10 cellular contexts compared by ENCODE assay signal in genomic region chr2:127174176-127174575, GRCh38. TPM values are rescaled to one million over a fixed set of nuclear protein-coding genes. Genes with fewer than 3 reads are reported as not detected.
DNase-seq lines count a peak whose midpoint lies in the region; ATAC-seq and TF ChIP-seq lines count a peak whose summit lies in the region.
"Had no signal": no experiment of that assay in that cellular context is flagged by ENCODE, and none has a peak within 500 bp of the region (broad histone marks: within the 10 kb centered on the region; RNA-seq: fewer than 3 reads in every experiment).

No MANE protein-coding gene starts in this region.

- H3K36me3 ChIP-seq in Caco-2 (ENCODE audit: control insufficient read depth, insufficient read depth, low read length) (no peaks in the 10 kb centered on the region), endodermal cell (ENCODE audit: control insufficient read depth, insufficient read depth, low read length) (no peaks in the 10 kb centered on the region), osteoblast (ENCODE audit: insufficient read depth, low read length) (no peaks in the 10 kb centered on the region)

- no peaks in the 10 kb centered on the region for H3K36me3 Mint-ChIP-seq in Caco-2 (ENCODE audit: insufficient read depth, unreplicated experiment)
- H3K36me3 Mint-ChIP-seq in endodermal cell (ENCODE audit: low read depth): no peaks in the 10 kb centered on the region

- H3K9me3 ChIP-seq in Caco-2 (no peaks in the 10 kb centered on the region), endodermal cell (ENCODE audit: control insufficient read depth, low read length) (peaks cover 3% of the 10 kb centered on the region), osteoblast (ENCODE audit: low read depth, low read length) (no peaks in the 10 kb centered on the region)

- no peak overlapping the region for H3K9ac ChIP-seq in endodermal cell (ENCODE audit: extremely low read depth, low read length, poor library complexity, severe bottlenecking)

- BruUV-seq in Caco-2 (replicated peaks; lab: Mats Ljungman, UMichigan): no TSS peak

- H3K27ac ChIP-seq in endodermal cell (ENCODE audit: low read depth, low read length) (no peak overlapping the region), osteoblast (ENCODE audit: low read depth, low read length) (peak overlapping the region; percentile 76)

- H2AFZ ChIP-seq in osteoblast (ENCODE audit: low read length): no peak overlapping the region

- H3K79me2 ChIP-seq in osteoblast (ENCODE audit: insufficient read depth, low read length): no peaks in the 10 kb centered on the region

- no peaks in the 10 kb centered on the region for H3K9me3 Mint-ChIP-seq in Caco-2 (ENCODE audit: unreplicated experiment)
- H3K9me3 Mint-ChIP-seq in endodermal cell: peaks cover 4% of the 10 kb centered on the region

- no peak overlapping the region for H3K4me3 Mint-ChIP-seq in Caco-2 (ENCODE audit: unreplicated experiment)
- no peak overlapping the region for H3K4me3 Mint-ChIP-seq in endodermal cell

- H3K27me3 Mint-ChIP-seq in Caco-2 (ENCODE audit: insufficient read depth, unreplicated experiment) (no peaks in the 10 kb centered on the region), endodermal cell (ENCODE audit: insufficient read depth) (no peaks in the 10 kb centered on the region)

- peaks cover 20% of the 10 kb centered on the region for H3K4me1 ChIP-seq in Caco-2
- no peaks in the 10 kb centered on the region for H3K4me1 ChIP-seq in endodermal cell (ENCODE audit: control insufficient read depth, insufficient read depth, low read length)
- peaks cover 39% of the 10 kb centered on the region for H3K4me1 ChIP-seq in osteoblast (ENCODE audit: insufficient read depth, low read length)

- H3K4me2 ChIP-seq in osteoblast (ENCODE audit: insufficient read depth, low read length): no peak overlapping the region

- POLR2A ChIA-PET in Caco-2 (lab: Charles Lee): no interaction called here

- ATAC-seq in HG03432 (IDR thresholded peaks at IDR 0.05; ENCODE audit: unreplicated experiment) (no peak), GM21423 (IDR thresholded peaks at IDR 0.05; ENCODE audit: unreplicated experiment) (no peak)

- H3K4me3 ChIP-seq in Caco-2 (ENCODE audit: low read depth, low read length) (no peak overlapping the region), endodermal cell (ENCODE audit: low read length) (no peak overlapping the region), osteoblast (ENCODE audit: insufficient read depth, low read length) (no peak overlapping the region)

- DNase-seq in Caco-2 (peak; percentile 64 to 68), LHCN-M2 (ENCODE audit: low read depth) (peak; percentile 35), endodermal cell (peak; percentile 67), osteoblast (ENCODE audit: insufficient read length, low spot score, missing footprints) (no peak), NCI-H2227 (lab: John Stamatoyannopoulos, UW; ENCODE audit: unreplicated experiment) (no peak)
- no peak for DNase-seq in activated CD4-positive, alpha-beta T cell treated with anti-CD3 and anti-CD28 coated beads for 48 hours
- DNase-seq: activated CD8-positive, alpha-beta memory T cell treated with anti-CD3 and anti-CD28 coated beads, Interleukin-2, amount 50 U/mL, for 4 hours; hippocampal formation had no signal

- H3K27ac Mint-ChIP-seq in Caco-2 (ENCODE audit: unreplicated experiment) (no peak overlapping the region), endodermal cell (no peak overlapping the region)

- H4K20me1 ChIP-seq in osteoblast (ENCODE audit: insufficient read depth, low read length): no peaks in the 10 kb centered on the region

- H3K4me1 Mint-ChIP-seq in Caco-2 (ENCODE audit: low read depth, unreplicated experiment) (peaks cover 25% of the 10 kb centered on the region), endodermal cell (peaks cover 4% of the 10 kb centered on the region)

- peak; percentile 60 to 64 for TF ChIP-seq CTCF in Caco-2 (IDR thresholded peaks at IDR 0.05; ENCODE audit: insufficient read depth in 1 of 2, low read depth in 1 of 2, low read length in 1 of 2, severe bottlenecking in 1 of 2, unreplicated experiment in 1 of 2)
- TF ChIP-seq CTCF in endodermal cell (conservative IDR thresholded peaks at IDR 0.05): peak; percentile 71
- peak; percentile 24 for TF ChIP-seq CTCF in osteoblast (IDR thresholded peaks at IDR 0.05; ENCODE audit: extremely low read depth, low read depth, low read length)

- 79 to 80% methylated on average over 3 to 6 of the region's 6 CpGs for WGBS in endodermal cell (ENCODE audit: insufficient coverage in 1 of 2, insufficient read length in 1 of 2), 2 experiments

- CTCF ChIA-PET in Caco-2 (lab: Charles Lee): interaction anchor here (2.0 kb wide), 1 partner anchor 106 kb away, joined by 12 read pairs; no protein-coding TSS in a partner anchor

- H3K27me3 ChIP-seq in Caco-2 (replicated peaks; ENCODE audit: control insufficient read depth, insufficient read depth, low read length): no peaks in the 10 kb centered on the region
- no peaks in the 10 kb centered on the region for H3K27me3 ChIP-seq in endodermal cell (ENCODE audit: control insufficient read depth, insufficient read depth, low read length, poor library complexity, severe bottlenecking)
- no peaks in the 10 kb centered on the region for H3K27me3 ChIP-seq in osteoblast (ENCODE audit: insufficient read depth, low read length)

- intact Hi-C loops in Caco-2 (cut with micrococcal nuclease; ENCODE audit: unreplicated experiment): loop anchor here (1.0 kb wide), 1 partner anchor 106 kb away; no protein-coding TSS in a partner anchor

RNA-seq across cellular contexts. Expression of gene CYP27C1, which starts 45.9 kb away (rescaled TPM):
- total RNA-seq in Caco-2 (2022): 0.11 TPM in 1 of 2 replicates, not detected in the other
- total RNA-seq in LHCN-M2 (2014; rRNA removed): 0.32 and 0.63 TPM in 2 replicates
- polyA plus RNA-seq in LHCN-M2 (2012): 1.7 TPM
- total RNA-seq in endodermal cell: 1 to 10 TPM; 4.4 to 4.9 TPM
- polyA plus RNA-seq in endodermal cell (2013, experiment 1 of 2): 4.0 TPM
- polyA plus RNA-seq in endodermal cell (2013, experiment 2 of 2): 4.0 TPM
- 2.2 and 2.4 TPM in 2 replicates for total RNA-seq in osteoblast

Comparison
In these comparisons a context has a peak if more than half of its experiments do, and no peak if none do; other contexts are left out.
1. DNase-seq: peak in Caco-2 (2 of 2), LHCN-M2 (single experiment) and endodermal cell (single experiment); none in osteoblast (single experiment), activated CD4-positive, alpha-beta T cell treated with anti-CD3 and anti-CD28 coated beads for 48 hours (single experiment) and NCI-H2227 (single experiment).
2. Peak in every context shown above with its lines, with median percentiles within 50 percentile points of each other: CTCF ChIP-seq.